ENCODE assay signal across 15 cellular contexts in the genomic region with DNA sequence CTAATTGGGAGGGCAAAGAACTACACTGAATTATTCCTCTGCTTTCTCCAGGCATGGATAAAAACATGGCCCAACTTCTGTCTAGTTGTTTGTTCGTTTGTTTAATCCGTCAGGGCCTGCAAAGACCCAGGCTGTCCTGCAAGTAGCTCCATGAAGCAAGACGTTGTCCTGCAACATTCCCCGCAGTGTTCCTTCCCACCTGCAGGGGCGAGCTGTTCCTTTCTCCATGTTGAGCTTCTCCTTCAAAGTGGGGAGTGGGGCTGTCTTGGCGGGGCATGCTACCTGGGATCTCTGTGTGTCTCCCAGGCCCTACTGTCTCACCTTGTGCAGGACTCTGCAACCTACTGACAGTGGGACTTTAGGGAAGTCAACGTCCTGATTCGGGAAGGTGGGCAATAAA.
"Had no signal": no experiment of that assay in that cellular context is flagged by ENCODE, and none has a peak within 500 bp of the region (broad histone marks: within the 10 kb centered on the region; RNA-seq: fewer than 3 reads in every experiment).

No MANE protein-coding gene starts in this region.

- H3K27me3 ChIP-seq: right lobe of liver had no signal

- DNase-seq: activated CD4-positive, alpha-beta T cell treated with anti-CD3 and anti-CD28 coated beads for 48 hours; activated CD8-positive, alpha-beta T cell treated with anti-CD3 and anti-CD28 coated beads, Interleukin-2, amount 10 ng/mL, durations not matched to agents 7 days and 5 days; activated naive CD4-positive, alpha-beta T cell treated with Interleukin-2 at 50 U/mL for 16 hours; activated naive CD8-positive, alpha-beta T cell treated with anti-CD3 and anti-CD28 coated beads, Interleukin-2, amount 10 ng/mL, durations not matched to agents 7 days and 5 days; activated T-cell treated with anti-CD3 and anti-CD28 coated beads, Interleukin-2, amount 50 U/mL, for 24 hours; amygdala; foreskin melanocyte; hypothalamus; left ventricle myocardium inferior; mammary epithelial cell; right lobe of liver; stimulated activated CD4-positive, alpha-beta T cell treated with anti-CD3 and anti-CD28 coated beads, Interleukin-4, amount 100 ng/mL, for 4 hours had no signal

- H3K36me3 ChIP-seq: left ventricle myocardium inferior, right lobe of liver had no signal

- H3K4me1 ChIP-seq: left ventricle myocardium inferior, right lobe of liver had no signal

- H3K4me3 Mint-ChIP-seq: activated CD8-positive, alpha-beta T cell treated with anti-CD3 and anti-CD28 coated beads, Interleukin-2, amount 10 ng/mL, durations not matched to agents 7 days and 5 days; activated naive CD8-positive, alpha-beta T cell treated with anti-CD3 and anti-CD28 coated beads, Interleukin-2, amount 10 ng/mL, durations not matched to agents 7 days and 5 days; activated T-cell treated with anti-CD3 and anti-CD28 coated beads, Interleukin-2, amount 50 U/mL, for 24 hours; stimulated activated memory B cell treated with anti-CD40 and anti-IgM and Interleukin-4, amounts not matched to agents 10 μg/mL and 1 μg/mL and 100 μg/mL, for 72 hours had no signal

- H3K27ac ChIP-seq: left ventricle myocardium inferior, right lobe of liver had no signal

- H3K27ac Mint-ChIP-seq: activated CD8-positive, alpha-beta T cell treated with anti-CD3 and anti-CD28 coated beads, Interleukin-2, amount 10 ng/mL, durations not matched to agents 7 days and 5 days; activated naive CD8-positive, alpha-beta T cell treated with anti-CD3 and anti-CD28 coated beads, Interleukin-2, amount 10 ng/mL, durations not matched to agents 7 days and 5 days; activated T-cell treated with anti-CD3 and anti-CD28 coated beads, Interleukin-2, amount 50 U/mL, for 24 hours; activated T-helper 2 cell treated with anti-CD3 and anti-CD28 coated beads, Interferon-gamma antibody, Interleukin-2, Interleukin-4, amounts not matched to agents 10 μg/mL and 5 μg/mL and 100 μg/mL, durations not matched to agents 14 hours and 24 hours and 36 hours; stimulated activated memory B cell treated with anti-CD40 and anti-IgM and Interleukin-4, amounts not matched to agents 10 μg/mL and 1 μg/mL and 100 μg/mL, for 72 hours had no signal

- H3K4me2 ChIP-seq: smooth muscle cell had no signal

- H3K4me1 Mint-ChIP-seq: activated naive CD8-positive, alpha-beta T cell treated with anti-CD3 and anti-CD28 coated beads, Interleukin-2, amount 10 ng/mL, durations not matched to agents 7 days and 5 days; stimulated activated memory B cell treated with anti-CD40 and anti-IgM and Interleukin-4, amounts not matched to agents 10 μg/mL and 1 μg/mL and 100 μg/mL, for 72 hours had no signal

- ATAC-seq: activated CD8-positive, alpha-beta T cell treated with anti-CD3 and anti-CD28 coated beads, Interleukin-2, amount 10 ng/mL, durations not matched to agents 7 days and 5 days; right lobe of liver; stimulated activated memory B cell treated with anti-CD40 and anti-IgM and Interleukin-4, amounts not matched to agents 10 μg/mL and 1 μg/mL and 100 μg/mL, for 72 hours had no signal

- H3K36me3 Mint-ChIP-seq: activated naive CD8-positive, alpha-beta T cell treated with anti-CD3 and anti-CD28 coated beads, Interleukin-2, amount 10 ng/mL, durations not matched to agents 7 days and 5 days; stimulated activated memory B cell treated with anti-CD40 and anti-IgM and Interleukin-4, amounts not matched to agents 10 μg/mL and 1 μg/mL and 100 μg/mL, for 72 hours had no signal

- H3K9me3 ChIP-seq: left ventricle myocardium inferior, right lobe of liver had no signal

- H3K4me3 ChIP-seq: left ventricle myocardium inferior, right lobe of liver, smooth muscle cell had no signal

- H3K27me3 Mint-ChIP-seq: activated naive CD8-positive, alpha-beta T cell treated with anti-CD3 and anti-CD28 coated beads, Interleukin-2, amount 10 ng/mL, durations not matched to agents 7 days and 5 days; stimulated activated memory B cell treated with anti-CD40 and anti-IgM and Interleukin-4, amounts not matched to agents 10 μg/mL and 1 μg/mL and 100 μg/mL, for 72 hours had no signal

- H3K9me3 Mint-ChIP-seq: activated naive CD8-positive, alpha-beta T cell treated with anti-CD3 and anti-CD28 coated beads, Interleukin-2, amount 10 ng/mL, durations not matched to agents 7 days and 5 days; activated T-cell treated with anti-CD3 and anti-CD28 coated beads, Interleukin-2, amount 50 U/mL, for 24 hours; activated T-helper 2 cell treated with anti-CD3 and anti-CD28 coated beads, Interferon-gamma antibody, Interleukin-2, Interleukin-4, amounts not matched to agents 10 μg/mL and 5 μg/mL and 100 μg/mL, durations not matched to agents 14 hours and 24 hours and 36 hours; stimulated activated memory B cell treated with anti-CD40 and anti-IgM and Interleukin-4, amounts not matched to agents 10 μg/mL and 1 μg/mL and 100 μg/mL, for 72 hours had no signal
